Comparison of ENCODE assay signal across 24 cellular contexts in the genomic region with DNA sequence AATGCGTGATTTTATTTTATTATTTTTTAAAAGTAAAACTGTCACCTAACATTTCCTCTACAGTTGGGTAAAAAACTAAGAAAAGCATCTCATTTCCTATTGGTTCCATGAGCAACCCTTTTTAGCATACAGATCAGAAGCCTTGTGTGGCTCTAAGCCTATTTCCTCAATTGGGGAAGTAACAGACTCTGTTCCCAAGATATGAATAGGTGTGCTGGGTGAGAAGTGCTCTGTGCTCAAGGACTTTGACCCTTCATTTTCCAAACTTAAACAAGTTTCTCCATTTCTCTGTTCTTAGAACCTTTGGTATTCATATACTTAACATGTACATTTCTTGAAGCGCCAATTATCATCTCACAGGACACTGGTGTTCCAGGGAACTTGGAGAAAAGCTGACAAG. TPM values are rescaled to one million over a fixed set of nuclear protein-coding genes. Genes with fewer than 3 reads are reported as not detected.
DNase-seq lines count a peak whose midpoint lies in the region; ATAC-seq and TF ChIP-seq lines count a peak whose summit lies in the region.
"Had no signal": no experiment of that assay in that cellular context is flagged by ENCODE, and none has a peak within 500 bp of the region (broad histone marks: within the 10 kb centered on the region; RNA-seq: fewer than 3 reads in every experiment).

No MANE protein-coding gene starts in this region.

- H3F3A ChIP-seq in GM23248 (ENCODE audit: insufficient read depth): peaks cover 18% of the 10 kb centered on the region

- H3K9me2 ChIP-seq in GM23248 (ENCODE audit: insufficient read depth) (no peaks in the 10 kb centered on the region), hepatocyte (replicated peaks; ENCODE audit: insufficient read depth) (no peaks in the 10 kb centered on the region)

- H3K9ac ChIP-seq in GM23248: no peak overlapping the region

- no peak for TF ChIP-seq EP300 in stomach (IDR thresholded peaks at IDR 0.05)

- intact Hi-C loops in stomach (cut with DNase I; ENCODE audit: low total_unique reads): no loop called here

- peak overlapping the region; percentile 65 for H3K4me2 ChIP-seq in GM23248 (ENCODE audit: unreplicated experiment)
- H3K4me2 ChIP-seq in hepatocyte: peak overlapping the region; percentile 62

- no peak for TF ChIP-seq CTCF in hepatocyte (IDR thresholded peaks at IDR 0.05; ENCODE audit: poor library complexity)
- no peak for TF ChIP-seq CTCF in stomach (IDR thresholded peaks at IDR 0.05)

- DNase-seq in GM23248 (no peak), SJSA1 (ENCODE audit: low read depth in 1 of 2, low spot score in 2 of 2) (no peak), hepatocyte (ENCODE audit: low spot score) (no peak), stomach (no peak), mesenteric fat pad (ENCODE audit: low spot score) (no peak)
- DNase-seq in stimulated activated CD4-positive, alpha-beta T cell treated with anti-CD3 and anti-CD28 coated beads, Interleukin-15, amount 100 ng/mL, for 24 hours: no peak
- DNase-seq: activated B cell treated with CpG ODN at 0.5 μM for 24 hours; activated CD4-positive, alpha-beta T cell treated with anti-CD3 and anti-CD28 coated beads, Interleukin-2, amount 50 U/mL, for 48 hours; activated CD8-positive, alpha-beta memory T cell treated with anti-CD3 and anti-CD28 coated beads, Interleukin-2, amount 50 U/mL, for 4 hours; aorta; CD4-positive, alpha-beta T cell; central memory CD4-positive, alpha-beta T cell; MM.1S; NCI-H2081; NCI-H446; Right ventricle myocardium superior; stimulated activated CD4-positive, alpha-beta T cell treated with anti-CD3 and anti-CD28 coated beads, Interleukin-2, amount 100 ng/mL, for 48 hours; SW 1271 had no signal

- in situ Hi-C loops in GM23248 (cut with MboI): no loop called here

- H3K9me3 ChIP-seq in GM23248 (ENCODE audit: low read depth) (no peaks in the 10 kb centered on the region), SJSA1 (replicated peaks) (no peaks in the 10 kb centered on the region), hepatocyte (ENCODE audit: low read depth) (no peaks in the 10 kb centered on the region), stomach (no peaks in the 10 kb centered on the region)

- H3K4me1 ChIP-seq in GM23248 (ENCODE audit: insufficient read depth) (peaks cover 15% of the 10 kb centered on the region), SJSA1 (replicated peaks) (peaks cover 24% of the 10 kb centered on the region), hepatocyte (ENCODE audit: insufficient read depth) (peaks cover 28% of the 10 kb centered on the region), stomach (peaks cover 17 to 61% (median 31%) of the 10 kb centered on the region in 4 donors)

- no peak for TF ChIP-seq POLR2A in stomach (IDR thresholded peaks at IDR 0.05)

- H3K4me3 ChIP-seq in GM23248: peak overlapping the region; percentile 36; the same call in 1 of the 2 replicates
- H3K4me3 ChIP-seq in SJSA1: no peak overlapping the region
- H3K4me3 ChIP-seq in hepatocyte: no peak overlapping the region
- H3K4me3 ChIP-seq in stomach: no peak overlapping the region
- H3K4me3 ChIP-seq: K562, skin epidermis had no signal

- H2AFZ ChIP-seq in GM23248: no peak overlapping the region
- H2AFZ ChIP-seq in hepatocyte: no peak overlapping the region

- no peaks in the 10 kb centered on the region for H4K20me1 ChIP-seq in GM23248 (ENCODE audit: insufficient read depth)
- no peaks in the 10 kb centered on the region for H4K20me1 ChIP-seq in hepatocyte (ENCODE audit: insufficient read depth, poor library complexity, severe bottlenecking)

- no peak for ATAC-seq in HG03135 (IDR thresholded peaks at IDR 0.05; ENCODE audit: unreplicated experiment)
- ATAC-seq: activated naive CD4-positive, alpha-beta T cell treated with anti-CD3 and anti-CD28 coated beads, Interleukin-2, amount 50 U/mL, for 72 hours; K562; PC-3; stimulated activated memory B cell treated with anti-CD40 and anti-IgM and Interleukin-4, amounts not matched to agents 10 μg/mL and 1 μg/mL and 100 μg/mL, for 72 hours had no signal

- 92 to 96% methylated on average over 2 of the region's 2 CpGs for WGBS in GM23248 (ENCODE audit: low coverage in 1 of 2, low lambda C conversion rate in 2 of 2, missing lambda C conversion rate in 2 of 2), 2 experiments
- 82% methylated on average over 2 of the region's 2 CpGs for WGBS in hepatocyte (ENCODE audit: low lambda C conversion rate, missing lambda C conversion rate)
- WGBS in stomach, 5 donors: 55 to 70% (median 60%) methylated on average over 2 of the region's 2 CpGs

- peaks cover 15% of the 10 kb centered on the region for H3K79me2 ChIP-seq in GM23248 (ENCODE audit: insufficient read depth)
- peaks cover 91% of the 10 kb centered on the region for H3K79me2 ChIP-seq in hepatocyte

- H3K36me3 ChIP-seq in GM23248 (ENCODE audit: low read depth): no peaks in the 10 kb centered on the region
- H3K36me3 ChIP-seq in SJSA1: no peaks in the 10 kb centered on the region
- no peaks in the 10 kb centered on the region for H3K36me3 ChIP-seq in hepatocyte (replicated peaks; ENCODE audit: insufficient read depth, low read depth)
- H3K36me3 ChIP-seq in stomach: no peaks in the 10 kb centered on the region

- H3K27ac ChIP-seq in GM23248: peak overlapping the region; percentile 44; the same call in 1 of the 2 replicates
- H3K27ac ChIP-seq in SJSA1: peak overlapping the region; percentile 47
- H3K27ac ChIP-seq in hepatocyte: peak overlapping the region; percentile 67
- H3K27ac ChIP-seq in stomach: peak overlapping the region in 3 of 5 donors; percentile 3 to 54 (median 54)
- H3K27ac ChIP-seq: skin epidermis had no signal

- H3K27me3 ChIP-seq in GM23248 (replicated peaks; ENCODE audit: insufficient read depth): no peaks in the 10 kb centered on the region
- H3K27me3 ChIP-seq in SJSA1 (replicated peaks): no peaks in the 10 kb centered on the region
- no peaks in the 10 kb centered on the region for H3K27me3 ChIP-seq in hepatocyte
- H3K27me3 ChIP-seq in stomach: no peaks in the 10 kb centered on the region

RNA-seq across cellular contexts. Expression of gene CARMIL1, which starts 24.1 kb away (rescaled TPM):
- 6.3 and 10.9 TPM in 2 replicates for total RNA-seq in GM23248 (2014; rRNA removed; shearing (Covaris generic))
- polyA plus RNA-seq in GM23248 (2016; fragmentation: Nextera tagmentation; extraction: Ambion mirVana) (11.0 and 11.9 TPM in 2 replicates), hepatocyte (15.5 and 19.5 TPM in 2 replicates), stomach (10 to 100 TPM; 10.5 to 11.9 (median 11.7) TPM)
- 21.2 and 22.2 TPM in 2 replicates for total RNA-seq in SJSA1 (2014; rRNA removed; shearing (Covaris generic))
- total RNA-seq in hepatocyte (37.3 and 40.6 TPM in 2 replicates), stomach (10 to 100 TPM; 12.5 to 42.7 (median 18.7) TPM), mesenteric fat pad (10.3 TPM)
